In the genomic region with DNA sequence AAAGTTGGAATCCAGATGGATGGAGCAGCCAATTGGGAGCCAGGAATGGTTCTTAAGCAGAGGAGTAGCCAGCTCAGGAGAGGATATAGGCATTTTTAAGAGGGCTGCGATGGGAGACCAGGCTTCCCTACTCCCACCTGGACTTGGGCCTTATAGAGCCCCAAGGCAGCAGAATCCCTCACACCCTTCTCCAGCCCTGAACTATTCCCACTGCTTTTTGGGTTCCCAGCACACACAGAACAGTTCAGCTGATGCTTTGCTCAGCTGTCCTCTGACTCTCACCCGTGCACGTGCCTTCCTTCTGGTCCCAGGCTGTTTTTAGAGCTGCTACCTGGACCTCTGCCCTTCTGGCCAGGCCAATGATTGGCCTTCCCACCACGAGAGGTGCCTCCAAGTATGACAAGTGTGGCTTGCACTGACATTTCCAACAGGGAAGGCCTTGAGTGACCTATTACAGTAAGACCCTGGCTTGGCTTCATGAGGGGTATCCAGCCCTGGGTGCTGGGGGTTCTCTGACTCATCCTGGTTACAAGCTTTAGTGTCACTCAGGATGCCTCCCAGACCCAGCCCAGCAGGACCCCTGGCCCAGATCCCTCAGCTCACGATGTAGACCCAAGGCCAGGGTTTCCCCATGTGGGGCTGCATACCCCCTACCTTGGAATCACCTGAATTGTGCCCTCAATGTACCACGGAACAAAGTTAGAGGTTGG, we compare ENCODE assay signal across 30 cellular contexts. TPM values are rescaled to one million over a fixed set of nuclear protein-coding genes. Genes with fewer than 3 reads are reported as not detected.
"Had no signal": no experiment of that assay in that cellular context is flagged by ENCODE, and none has a peak within 500 bp of the region (broad histone marks: within the 10 kb centered on the region; RNA-seq: fewer than 3 reads in every experiment).

No MANE protein-coding gene starts in this region.

- H3K9me3 Mint-ChIP-seq: activated B cell treated with CpG ODN at 0.5 μM for 24 hours; activated CD4-positive, alpha-beta T cell treated with anti-CD3 and anti-CD28 coated beads, Interleukin-2, amount 10 ng/mL, durations not matched to agents 24 days and 14 days; activated naive CD4-positive, alpha-beta T cell treated with anti-CD3 and anti-CD28 coated beads, Interleukin-2, amount 50 U/mL, for 72 hours; activated naive CD8-positive, alpha-beta T cell treated with anti-CD3 and anti-CD28 coated beads, Interleukin-2, amount 50 U/mL, for 24 hours; activated T-cell treated with anti-CD3 and anti-CD28 coated beads, Interleukin-2, amount 50 U/mL, for 4 hours; central memory CD8-positive, alpha-beta T cell; IgD-negative memory B cell; T-cell had no signal

- H3K36me3 Mint-ChIP-seq: activated naive CD4-positive, alpha-beta T cell treated with anti-CD3 and anti-CD28 coated beads, Interleukin-2, amount 50 U/mL, for 72 hours; IgD-negative memory B cell; T-cell had no signal

- FAIRE-seq: bronchial epithelial cell, TTC549 had no signal

- H3K4me3 ChIP-seq: ascending aorta, body of pancreas, Peyer's patch had no signal

- ATAC-seq: activated naive CD4-positive, alpha-beta T cell treated with anti-CD3 and anti-CD28 coated beads, Interleukin-2, amount 50 U/mL, for 72 hours; activated naive CD8-positive, alpha-beta T cell treated with anti-CD3 and anti-CD28 coated beads, Interleukin-2, amount 50 U/mL, for 24 hours; activated T-cell treated with anti-CD3 and anti-CD28 coated beads, Interleukin-2, amount 50 U/mL, for 4 hours; body of pancreas; T-cell had no signal

- H3K4me3 Mint-ChIP-seq: activated B cell treated with CpG ODN at 0.5 μM for 24 hours; activated CD4-positive, alpha-beta T cell treated with anti-CD3 and anti-CD28 coated beads, Interleukin-2, amount 10 ng/mL, durations not matched to agents 24 days and 14 days; activated naive CD8-positive, alpha-beta T cell treated with anti-CD3 and anti-CD28 coated beads, Interleukin-2, amount 50 U/mL, for 24 hours; activated T-cell treated with anti-CD3 and anti-CD28 coated beads, Interleukin-2, amount 50 U/mL, for 4 hours; central memory CD8-positive, alpha-beta T cell; IgD-negative memory B cell; T-cell had no signal

- H3K4me1 ChIP-seq: ascending aorta, body of pancreas, Peyer's patch had no signal

- H3K36me3 ChIP-seq: ascending aorta, Peyer's patch had no signal

- H3K9me3 ChIP-seq: ascending aorta, body of pancreas, Peyer's patch had no signal

- H3K4me1 Mint-ChIP-seq: activated B cell treated with CpG ODN at 0.5 μM for 24 hours; activated CD4-positive, alpha-beta T cell treated with anti-CD3 and anti-CD28 coated beads, Interleukin-2, amount 10 ng/mL, durations not matched to agents 24 days and 14 days; central memory CD8-positive, alpha-beta T cell; IgD-negative memory B cell; T-cell had no signal

- H3K27me3 ChIP-seq: ascending aorta, body of pancreas, Peyer's patch had no signal

- DNase-seq: activated B cell treated with CpG ODN at 0.5 μM for 24 hours; activated CD4-positive, alpha-beta T cell treated with anti-CD3 and anti-CD28 coated beads for 1 hour; activated CD4-positive, alpha-beta T cell treated with anti-CD3 and anti-CD28 coated beads, Interleukin-2, amount 10 ng/mL, durations not matched to agents 24 days and 14 days; activated CD4-positive, alpha-beta T cell treated with anti-CD3 and anti-CD28 coated beads, Interleukin-2, amount 50 U/mL, for 48 hours; activated effector memory CD4-positive, alpha-beta T cell treated with anti-CD3 and anti-CD28 coated beads, Interleukin-2, amount 50 U/mL, for 16 hours; activated naive CD4-positive, alpha-beta T cell treated with Interleukin-2 at 50 U/mL for 16 hours; activated naive CD8-positive, alpha-beta T cell treated with anti-CD3 and anti-CD28 coated beads, Interleukin-2, amount 50 U/mL, for 24 hours; activated T-cell treated with anti-CD3 and anti-CD28 coated beads, Interleukin-2, amount 50 U/mL, for 4 hours; amniotic stem cell; body of pancreas; KG1; MV-4-11; NCI-H1092 treated with DMSO at 0.1 percent for 48 hours; NCI-H1417 treated with DMSO at 0.1 percent for 48 hours; NCI-H1694; NCI-H2029; NCI-H510A treated with DMSO at 0.1 percent for 48 hours; NCI-H69; Peyer's patch; SHP77; T-cell; T-helper 2 cell; T1000 had no signal

- H3K27ac Mint-ChIP-seq: activated B cell treated with CpG ODN at 0.5 μM for 24 hours; activated CD4-positive, alpha-beta T cell treated with anti-CD3 and anti-CD28 coated beads, Interleukin-2, amount 10 ng/mL, durations not matched to agents 24 days and 14 days; activated naive CD4-positive, alpha-beta T cell treated with anti-CD3 and anti-CD28 coated beads, Interleukin-2, amount 50 U/mL, for 72 hours; activated naive CD8-positive, alpha-beta T cell treated with anti-CD3 and anti-CD28 coated beads, Interleukin-2, amount 50 U/mL, for 24 hours; IgD-negative memory B cell; T-cell had no signal

- H3K27ac ChIP-seq: ascending aorta, body of pancreas, Peyer's patch, RWPE1 had no signal

RNA-seq across cellular contexts. Expression of gene NOX5, which starts 25.2 kb away (rescaled TPM):
- total RNA-seq: activated CD4-positive, alpha-beta T cell treated with anti-CD3 and anti-CD28 coated beads, Interleukin-2, amount 10 ng/mL, durations not matched to agents 24 days and 14 days; activated T-cell treated with anti-CD3 and anti-CD28 coated beads, Interleukin-2, amount 50 U/mL, for 4 hours; bronchial epithelial cell had no signal
- polyA plus RNA-seq: IgD-negative memory B cell had no signal
